ENCODE assay signal across 14 cellular contexts in genomic region chr1:41580021-41580420, GRCh38.
A peak's percentile ranks its signal among the peaks of the same experiment; 100 is the strongest.
DNase-seq lines count a peak whose midpoint lies in the region; ATAC-seq, FAIRE-seq and TF ChIP-seq lines count a peak whose summit lies in the region.
"Had no signal": no experiment of that assay in that cellular context is flagged by ENCODE, and none has a peak within 500 bp of the region (broad histone marks: within the 10 kb centered on the region; RNA-seq: fewer than 3 reads in every experiment).

No MANE protein-coding gene starts in this region.

- peaks cover 8% of the 10 kb centered on the region for H3K4me1 ChIP-seq in astrocyte (ENCODE audit: insufficient read depth, low read length)
- H3K4me1 ChIP-seq: A549, SJSA1 had no signal

- DNase-seq in activated CD8-positive, alpha-beta memory T cell treated with anti-CD3 and anti-CD28 coated beads for 24 hours, result peak; percentile 46
- no peak for DNase-seq in activated CD8-positive, alpha-beta memory T cell treated with anti-CD3 and anti-CD28 coated beads, Interleukin-2, amount 50 U/mL, for 4 hours
- DNase-seq in ELF-1 (ENCODE audit: low read depth, low spot score) (peak; percentile 40), astrocyte (ENCODE audit: low read depth) (no peak), ureter (ENCODE audit: low spot score) (peak; percentile 5)
- DNase-seq: DMS153, EL, NCI-H187, NCI-H774 had no signal

- no peak overlapping the region for H3K4me2 ChIP-seq in astrocyte (ENCODE audit: low read length)
- H3K4me2 ChIP-seq: A549 had no signal

- FAIRE-seq in astrocyte (lab: Jason Lieb, UNC), result no peak
- FAIRE-seq: A549 had no signal

- H4K20me1 ChIP-seq in astrocyte (ENCODE audit: insufficient read depth, low read length), result peaks cover 13% of the 10 kb centered on the region

- no peak for TF ChIP-seq CTCF in astrocyte (IDR thresholded peaks at IDR 0.05; ENCODE audit: insufficient read depth, low read depth, low read length)

- ATAC-seq in GM21515 (IDR thresholded peaks at IDR 0.05; ENCODE audit: unreplicated experiment), result no peak
- ATAC-seq in HG03469 (IDR thresholded peaks at IDR 0.05; ENCODE audit: unreplicated experiment), result no peak
- ATAC-seq: A549 had no signal

- peaks cover 21% of the 10 kb centered on the region for H3K36me3 Mint-ChIP-seq in astrocyte (ENCODE audit: low read depth, unreplicated experiment)

- H3K4me3 ChIP-seq in astrocyte (ENCODE audit: insufficient read depth, low read depth, low read length), result no peak overlapping the region
- H3K4me3 ChIP-seq: A549, SJSA1 had no signal

- no peaks in the 10 kb centered on the region for H3K79me2 ChIP-seq in astrocyte (ENCODE audit: insufficient read depth, low read length)

- H3K27me3 Mint-ChIP-seq in astrocyte (ENCODE audit: low read depth, unreplicated experiment), result peaks cover 19% of the 10 kb centered on the region

- H3K9me3 Mint-ChIP-seq in astrocyte (ENCODE audit: unreplicated experiment), result peaks cover 3% of the 10 kb centered on the region

- H3K27me3 ChIP-seq in astrocyte (ENCODE audit: insufficient read depth, low read length), result no peaks in the 10 kb centered on the region
- H3K27me3 ChIP-seq: SJSA1 had no signal

- H3K9ac ChIP-seq in astrocyte (ENCODE audit: low read length), result no peak overlapping the region

- no peaks in the 10 kb centered on the region for H3K9me3 ChIP-seq in astrocyte (ENCODE audit: insufficient read depth, low read depth, low read length)
- H3K9me3 ChIP-seq: A549, SJSA1 had no signal

- H3K36me3 ChIP-seq in astrocyte (ENCODE audit: insufficient read depth, low read length), result no peaks in the 10 kb centered on the region

- H3K27ac ChIP-seq in astrocyte (ENCODE audit: low read depth, low read length), result no peak overlapping the region
- H3K27ac ChIP-seq: A549, C4-2B, SJSA1 had no signal

- H3K27ac Mint-ChIP-seq in astrocyte (ENCODE audit: unreplicated experiment), result no peak overlapping the region

- H3K4me3 Mint-ChIP-seq in astrocyte (ENCODE audit: unreplicated experiment), result peak overlapping the region; percentile 54

- peaks cover 3% of the 10 kb centered on the region for H3K4me1 Mint-ChIP-seq in astrocyte (ENCODE audit: low read depth, unreplicated experiment)

- H2AFZ ChIP-seq in astrocyte (ENCODE audit: low read depth, low read length), result no peak overlapping the region

Comparison
In these comparisons a context has a peak if more than half of its experiments do, and no peak if none do; other contexts are left out.
1. DNase-seq: peak in activated CD8-positive, alpha-beta memory T cell treated with anti-CD3 and anti-CD28 coated beads for 24 hours (single experiment), ELF-1 (single experiment) and ureter (single experiment); none in activated CD8-positive, alpha-beta memory T cell treated with anti-CD3 and anti-CD28 coated beads, Interleukin-2, amount 50 U/mL, for 4 hours (single experiment) and astrocyte (single experiment).